Comparison of ENCODE assay signal across 1 cellular context in genomic region chr5:91380491-91381133, GRCh38.
TF ChIP-seq lines count a peak whose summit lies in the region.

No MANE protein-coding gene starts in this region.

TF ChIP-seq in K562, 482 proteins besides CTCF, POLR2A, EP300 and RAD21 (continued from another document and continues in another):
- TF ChIP-seq DEAF1 (CRISPR knock-in tag; IDR thresholded peaks at IDR 0.05) (peak; percentile 48; the same call in 1 of the 2 replicates), ZNF311 (CRISPR knock-in tag; IDR thresholded peaks at IDR 0.05) (0 out of 2 replicates have a peak, but pooled peaks have one; percentile 62), CC2D1A (IDR thresholded peaks at IDR 0.05) (peak; percentile 14; the same call in 1 of the 2 replicates), TAF1 (IDR thresholded peaks at IDR 0.05; ENCODE audit: control insufficient read depth, extremely low read depth, insufficient read depth, low read length, severe bottlenecking) (no peak), NFYB (IDR thresholded peaks at IDR 0.05; ENCODE audit: extremely low read depth, insufficient read length) (peak; percentile 48), KLF16 (IDR thresholded peaks at IDR 0.05) (0 out of 2 replicates have a peak, but pooled peaks have one; percentile 62), PRMT5 (CRISPR knock-in tag; IDR thresholded peaks at IDR 0.05) (no peak), SMAD1 (IDR thresholded peaks at IDR 0.05; ENCODE audit: low read depth, low read length, partially characterized antibody) (no peak), FOXM1 (IDR thresholded peaks at IDR 0.05; ENCODE audit: low read depth) (no peak), FOXM1 (CRISPR knock-in tag; IDR thresholded peaks at IDR 0.05; ENCODE audit: low read depth) (0 out of 2 replicates have a peak, but pooled peaks have one; percentile 28), ZNF133 (CRISPR knock-in tag; IDR thresholded peaks at IDR 0.05) (no peak), SETDB1 (IDR thresholded peaks at IDR 0.05; ENCODE audit: low read length) (no peak), GATAD2B (IDR thresholded peaks at IDR 0.05; ENCODE audit: borderline replicate concordance) (no peak), ZNF766 (CRISPR knock-in tag; conservative IDR thresholded peaks at IDR 0.05) (no peak), MNT (conservative IDR thresholded peaks at IDR 0.05) (peak; percentile 58 to 61; a peak in 2 of 4 replicates), E2F8 (IDR thresholded peaks at IDR 0.05; ENCODE audit: low read depth, partially characterized antibody) (peak; percentile 44), GTF2E2 (tag; IDR thresholded peaks at IDR 0.05) (no peak), CCNT2 (IDR thresholded peaks at IDR 0.05; ENCODE audit: borderline replicate concordance, extremely low read depth, insufficient read length, low read depth, low read length) (peak; percentile 58), NCOA2 (IDR thresholded peaks at IDR 0.05; ENCODE audit: partially characterized antibody in 2 of 2) (no peak), SIX5 (IDR thresholded peaks at IDR 0.05; ENCODE audit: borderline replicate concordance in 1 of 2, insufficient read depth in 1 of 2, low read depth in 1 of 2, low read length in 2 of 2) (no peak), MYC (IDR thresholded peaks at IDR 0.05; ENCODE audit: low read depth, low read length) (peak; percentile 76), MYC (CRISPR knock-in tag; IDR thresholded peaks at IDR 0.05; ENCODE audit: borderline replicate concordance, low read depth) (peak; percentile 57; the same call in 1 of the 2 replicates), MIER1 (IDR thresholded peaks at IDR 0.05; ENCODE audit: low read depth) (peak; percentile 25; the same call in 1 of the 2 replicates), ZNF699 (CRISPR knock-in tag; IDR thresholded peaks at IDR 0.05; ENCODE audit: insufficient replicate concordance) (no peak), POLR2AphosphoS5 (IDR thresholded peaks at IDR 0.05; ENCODE audit: control insufficient read depth, insufficient read depth, low read depth, low read length) (peak; percentile 66), EP400 (IDR thresholded peaks at IDR 0.05) (peak; percentile 67; the same call in 1 of the 2 replicates), BRD9 (IDR thresholded peaks at IDR 0.05; ENCODE audit: low read depth, partially characterized antibody) (peak; percentile 92), NCOR1 (IDR thresholded peaks at IDR 0.05) (no peak), ZNF134 (CRISPR knock-in tag; conservative IDR thresholded peaks at IDR 0.05) (no peak), HDAC2 (IDR thresholded peaks at IDR 0.05) (no peak), ASH1L (IDR thresholded peaks at IDR 0.05; ENCODE audit: borderline replicate concordance, low read depth, partially characterized antibody) (no peak), MED1 (CRISPR knock-in tag; IDR thresholded peaks at IDR 0.05; ENCODE audit: borderline replicate concordance) (no peak), ZNF408 (CRISPR knock-in tag; IDR thresholded peaks at IDR 0.05; ENCODE audit: low read depth) (no peak), TBP (optimal IDR thresholded peaks at IDR 0.05; ENCODE audit: low read depth, low read length) (no peak), ZNF77 (CRISPR knock-in tag; IDR thresholded peaks at IDR 0.05) (0 out of 2 replicates have a peak, but pooled peaks have one; percentile 24), TCFL5 (CRISPR knock-in tag; conservative IDR thresholded peaks at IDR 0.05) (no peak), KDM1A (IDR thresholded peaks at IDR 0.05) (no peak; a peak in 1 of 4 replicates), OTX1 (CRISPR knock-in tag; IDR thresholded peaks at IDR 0.05) (peak; percentile 91), SMAD3 (CRISPR knock-in tag; conservative IDR thresholded peaks at IDR 0.05) (peak; percentile 44; the same call in 1 of the 2 replicates), MTA1 (IDR thresholded peaks at IDR 0.05; ENCODE audit: borderline replicate concordance) (0 out of 2 replicates have a peak, but pooled peaks have one; percentile 31), HEY1 (CRISPR knock-in tag; IDR thresholded peaks at IDR 0.05; ENCODE audit: borderline replicate concordance) (peak; percentile 25; the same call in 1 of the 2 replicates), XRCC3 (IDR thresholded peaks at IDR 0.05) (no peak), FOS (IDR thresholded peaks at IDR 0.05; ENCODE audit: extremely low read depth, insufficient read length) (peak; percentile 11), GABPB1 (CRISPR knock-in tag; IDR thresholded peaks at IDR 0.05) (0 out of 2 replicates have a peak, but pooled peaks have one; percentile 27), HMGN3 (IDR thresholded peaks at IDR 0.05; ENCODE audit: borderline replicate concordance, extremely low read depth, insufficient read length, low read depth, low read length) (peak; percentile 57), ZNF121 (CRISPR knock-in tag; conservative IDR thresholded peaks at IDR 0.05) (0 out of 2 replicates have a peak, but pooled peaks have one; percentile 28), ID3 (CRISPR knock-in tag; IDR thresholded peaks at IDR 0.05) (no peak), ID3 (tag; IDR thresholded peaks at IDR 0.05) (no peak), ZNF282 (CRISPR knock-in tag; IDR thresholded peaks at IDR 0.05) (no peak), CHD4 (IDR thresholded peaks at IDR 0.05; ENCODE audit: insufficient read depth, insufficient replicate concordance, low read depth, low read length, poor library complexity, severe bottlenecking) (peak; percentile 47), E2F6 (IDR thresholded peaks at IDR 0.05; ENCODE audit: borderline replicate concordance in 1 of 2, extremely low read depth in 1 of 2, insufficient read depth in 1 of 2, insufficient read length in 1 of 2, low read depth in 1 of 2, low read length in 1 of 2, poor library complexity in 1 of 2, severe bottlenecking in 1 of 2) (peak in 1 of 2 experiments; percentile 3), ZNF583 (CRISPR knock-in tag; IDR thresholded peaks at IDR 0.05) (0 out of 2 replicates have a peak, but pooled peaks have one; percentile 24), SNIP1 (IDR thresholded peaks at IDR 0.05; ENCODE audit: low read depth) (no peak; the same call in 1 of the 2 replicates), SRF (CRISPR knock-in tag; IDR thresholded peaks at IDR 0.05) (no peak; a peak in 1 of 4 replicates), MECOM (CRISPR knock-in tag; IDR thresholded peaks at IDR 0.05) (no peak), ZNF644 (tag; IDR thresholded peaks at IDR 0.05; ENCODE audit: low read depth) (0 out of 2 replicates have a peak, but pooled peaks have one; percentile 22), MAFG (tag; conservative IDR thresholded peaks at IDR 0.05) (no peak), ELF4 (CRISPR knock-in tag; IDR thresholded peaks at IDR 0.05) (peak; percentile 78; the same call in 1 of the 2 replicates), ZKSCAN8 (CRISPR knock-in tag; IDR thresholded peaks at IDR 0.05) (no peak), ZNF12 (CRISPR knock-in tag; IDR thresholded peaks at IDR 0.05) (no peak), ZFPM2 (CRISPR knock-in tag; IDR thresholded peaks at IDR 0.05) (0 out of 2 replicates have a peak, but pooled peaks have one; percentile 76), SLC30A9 (CRISPR knock-in tag; IDR thresholded peaks at IDR 0.05) (no peak), GTF2F1 (IDR thresholded peaks at IDR 0.05; ENCODE audit: low read depth, low read length) (peak; percentile 86; the same call in 1 of the 2 replicates), FOSL1 (tag; conservative IDR thresholded peaks at IDR 0.05) (no peak; the same call in 1 of the 2 replicates)
- TF ChIP-seq, protein P1, sequence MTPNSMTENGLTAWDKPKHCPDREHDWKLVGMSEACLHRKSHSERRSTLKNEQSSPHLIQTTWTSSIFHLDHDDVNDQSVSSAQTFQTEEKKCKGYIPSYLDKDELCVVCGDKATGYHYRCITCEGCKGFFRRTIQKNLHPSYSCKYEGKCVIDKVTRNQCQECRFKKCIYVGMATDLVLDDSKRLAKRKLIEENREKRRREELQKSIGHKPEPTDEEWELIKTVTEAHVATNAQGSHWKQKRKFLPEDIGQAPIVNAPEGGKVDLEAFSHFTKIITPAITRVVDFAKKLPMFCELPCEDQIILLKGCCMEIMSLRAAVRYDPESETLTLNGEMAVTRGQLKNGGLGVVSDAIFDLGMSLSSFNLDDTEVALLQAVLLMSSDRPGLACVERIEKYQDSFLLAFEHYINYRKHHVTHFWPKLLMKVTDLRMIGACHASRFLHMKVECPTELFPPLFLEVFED (CRISPR knock-in tag; conservative IDR thresholded peaks at IDR 0.05): 0 out of 2 replicates have a peak, but pooled peaks have one; percentile 69
- TF ChIP-seq, protein P2, sequence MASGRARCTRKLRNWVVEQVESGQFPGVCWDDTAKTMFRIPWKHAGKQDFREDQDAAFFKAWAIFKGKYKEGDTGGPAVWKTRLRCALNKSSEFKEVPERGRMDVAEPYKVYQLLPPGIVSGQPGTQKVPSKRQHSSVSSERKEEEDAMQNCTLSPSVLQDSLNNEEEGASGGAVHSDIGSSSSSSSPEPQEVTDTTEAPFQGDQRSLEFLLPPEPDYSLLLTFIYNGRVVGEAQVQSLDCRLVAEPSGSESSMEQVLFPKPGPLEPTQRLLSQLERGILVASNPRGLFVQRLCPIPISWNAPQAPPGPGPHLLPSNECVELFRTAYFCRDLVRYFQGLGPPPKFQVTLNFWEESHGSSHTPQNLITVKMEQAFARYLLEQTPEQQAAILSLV (tag; IDR thresholded peaks at IDR 0.05): 0 out of 2 replicates have a peak, but pooled peaks have one; percentile 30
- TF ChIP-seq, protein P3, sequence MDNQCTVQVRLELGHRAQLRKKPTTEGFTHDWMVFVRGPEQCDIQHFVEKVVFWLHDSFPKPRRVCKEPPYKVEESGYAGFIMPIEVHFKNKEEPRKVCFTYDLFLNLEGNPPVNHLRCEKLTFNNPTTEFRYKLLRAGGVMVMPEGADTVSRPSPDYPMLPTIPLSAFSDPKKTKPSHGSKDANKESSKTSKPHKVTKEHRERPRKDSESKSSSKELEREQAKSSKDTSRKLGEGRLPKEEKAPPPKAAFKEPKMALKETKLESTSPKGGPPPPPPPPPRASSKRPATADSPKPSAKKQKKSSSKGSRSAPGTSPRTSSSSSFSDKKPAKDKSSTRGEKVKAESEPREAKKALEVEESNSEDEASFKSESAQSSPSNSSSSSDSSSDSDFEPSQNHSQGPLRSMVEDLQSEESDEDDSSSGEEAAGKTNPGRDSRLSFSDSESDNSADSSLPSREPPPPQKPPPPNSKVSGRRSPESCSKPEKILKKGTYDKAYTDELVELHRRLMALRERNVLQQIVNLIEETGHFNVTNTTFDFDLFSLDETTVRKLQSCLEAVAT (IDR thresholded peaks at IDR 0.05): peak; percentile 94 to 96
- TF ChIP-seq, protein P4, sequence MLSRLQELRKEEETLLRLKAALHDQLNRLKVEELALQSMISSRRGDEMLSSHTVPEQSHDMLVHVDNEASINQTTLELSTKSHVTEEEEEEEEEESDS (CRISPR knock-in tag; IDR thresholded peaks at IDR 0.05): no peak
